In the genomic region with DNA sequence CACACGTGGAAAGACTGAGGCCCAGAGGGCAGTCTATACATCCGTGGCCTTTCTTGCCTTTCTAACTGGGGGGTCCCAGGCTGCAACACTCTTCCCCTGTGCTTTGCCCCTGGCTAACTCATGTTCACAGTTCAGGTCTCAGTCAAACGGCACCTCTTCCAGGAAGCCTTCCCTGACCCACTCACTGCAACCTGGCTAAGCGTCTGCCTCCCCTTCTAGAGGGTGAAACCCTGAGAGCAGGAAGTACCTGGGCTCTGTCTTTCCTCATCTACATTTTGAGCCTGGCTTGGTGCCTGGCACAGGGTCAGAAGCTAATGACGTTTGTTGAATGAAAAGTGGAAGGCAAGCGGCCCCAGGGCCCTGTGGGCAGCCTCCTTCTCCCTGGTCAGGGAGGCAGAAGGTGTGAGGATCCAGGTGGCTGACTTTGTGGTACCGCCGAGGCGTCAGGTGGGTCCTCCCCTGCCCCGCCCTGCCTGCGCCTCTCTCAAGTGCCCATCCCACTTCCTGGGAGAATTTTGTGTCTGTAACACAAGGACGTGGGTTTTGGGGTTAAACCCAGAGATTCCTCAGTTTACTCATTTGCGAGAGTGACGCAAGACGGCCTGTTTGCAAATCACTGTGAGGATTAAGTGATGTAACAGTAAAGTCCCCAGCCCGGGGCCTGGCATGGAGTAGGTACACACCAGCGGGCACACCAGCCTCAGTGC, we compare ENCODE assay signal across 1 cellular context.
TF ChIP-seq lines count a peak whose summit lies in the region.

No MANE protein-coding gene starts in this region.

TF ChIP-seq in HepG2, 621 proteins besides CTCF, POLR2A, EP300 and RAD21 (continued from another document and continues in another):
- TF ChIP-seq, protein P1, sequence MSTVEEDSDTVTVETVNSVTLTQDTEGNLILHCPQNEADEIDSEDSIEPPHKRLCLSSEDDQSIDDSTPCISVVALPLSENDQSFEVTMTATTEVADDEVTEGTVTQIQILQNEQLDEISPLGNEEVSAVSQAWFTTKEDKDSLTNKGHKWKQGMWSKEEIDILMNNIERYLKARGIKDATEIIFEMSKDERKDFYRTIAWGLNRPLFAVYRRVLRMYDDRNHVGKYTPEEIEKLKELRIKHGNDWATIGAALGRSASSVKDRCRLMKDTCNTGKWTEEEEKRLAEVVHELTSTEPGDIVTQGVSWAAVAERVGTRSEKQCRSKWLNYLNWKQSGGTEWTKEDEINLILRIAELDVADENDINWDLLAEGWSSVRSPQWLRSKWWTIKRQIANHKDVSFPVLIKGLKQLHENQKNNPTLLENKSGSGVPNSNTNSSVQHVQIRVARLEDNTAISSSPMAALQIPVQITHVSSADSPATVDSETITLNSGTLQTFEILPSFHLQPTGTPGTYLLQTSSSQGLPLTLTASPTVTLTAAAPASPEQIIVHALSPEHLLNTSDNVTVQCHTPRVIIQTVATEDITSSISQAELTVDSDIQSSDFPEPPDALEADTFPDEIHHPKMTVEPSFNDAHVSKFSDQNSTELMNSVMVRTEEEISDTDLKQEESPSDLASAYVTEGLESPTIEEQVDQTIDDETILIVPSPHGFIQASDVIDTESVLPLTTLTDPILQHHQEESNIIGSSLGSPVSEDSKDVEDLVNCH (CRISPR knock-in tag; IDR thresholded peaks at IDR 0.05), result no peak
- TF ChIP-seq RAD51 (IDR thresholded peaks at IDR 0.05; ENCODE audit: borderline replicate concordance) (no peak), ZNF3 (CRISPR knock-in tag; IDR thresholded peaks at IDR 0.05) (peak; percentile 97), ZMYM3 (CRISPR knock-in tag; IDR thresholded peaks at IDR 0.05) (peak; percentile 88), MYNN (CRISPR knock-in tag; IDR thresholded peaks at IDR 0.05; ENCODE audit: low read depth) (no peak), NCOA2 (CRISPR knock-in tag; IDR thresholded peaks at IDR 0.05) (no peak), TCF12 (IDR thresholded peaks at IDR 0.05) (no peak), TCF12 (CRISPR knock-in tag; IDR thresholded peaks at IDR 0.05) (no peak), ZNF761 (CRISPR knock-in tag; conservative IDR thresholded peaks at IDR 0.05) (no peak), CEBPB (IDR thresholded peaks at IDR 0.05; ENCODE audit: borderline replicate concordance, low read depth, low read length) (peak; percentile 44; the same call in 1 of the 2 replicates), ZNF510 (CRISPR knock-in tag; IDR thresholded peaks at IDR 0.05; ENCODE audit: low read depth) (no peak), YEATS2 (CRISPR knock-in tag; IDR thresholded peaks at IDR 0.05; ENCODE audit: borderline replicate concordance) (no peak), HNRNPL (IDR thresholded peaks at IDR 0.05; ENCODE audit: low read depth, low read length) (0 out of 2 replicates have a peak, but pooled peaks have one; percentile 24), ZNF747 (CRISPR knock-in tag; IDR thresholded peaks at IDR 0.05; ENCODE audit: borderline replicate concordance) (no peak), POGZ (CRISPR knock-in tag; IDR thresholded peaks at IDR 0.05) (no peak), ZNF629 (CRISPR knock-in tag; conservative IDR thresholded peaks at IDR 0.05) (peak; percentile 84), ZNF33B (CRISPR knock-in tag; IDR thresholded peaks at IDR 0.05) (no peak), ZNF24 (IDR thresholded peaks at IDR 0.05) (no peak), HDAC1 (CRISPR knock-in tag; IDR thresholded peaks at IDR 0.05) (0 out of 2 replicates have a peak, but pooled peaks have one; percentile 26), SP140L (CRISPR knock-in tag; IDR thresholded peaks at IDR 0.05; ENCODE audit: borderline replicate concordance) (no peak)
- TF ChIP-seq, protein P2, sequence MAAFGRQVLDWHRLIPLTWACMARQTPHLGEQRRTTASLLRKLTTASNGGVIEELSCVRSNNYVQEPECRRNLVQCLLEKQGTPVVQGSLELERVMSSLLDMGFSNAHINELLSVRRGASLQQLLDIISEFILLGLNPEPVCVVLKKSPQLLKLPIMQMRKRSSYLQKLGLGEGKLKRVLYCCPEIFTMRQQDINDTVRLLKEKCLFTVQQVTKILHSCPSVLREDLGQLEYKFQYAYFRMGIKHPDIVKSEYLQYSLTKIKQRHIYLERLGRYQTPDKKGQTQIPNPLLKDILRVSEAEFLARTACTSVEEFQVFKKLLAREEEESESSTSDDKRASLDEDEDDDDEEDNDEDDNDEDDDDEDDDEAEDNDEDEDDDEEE (CRISPR knock-in tag; IDR thresholded peaks at IDR 0.05), result no peak
- TF ChIP-seq, protein P3, sequence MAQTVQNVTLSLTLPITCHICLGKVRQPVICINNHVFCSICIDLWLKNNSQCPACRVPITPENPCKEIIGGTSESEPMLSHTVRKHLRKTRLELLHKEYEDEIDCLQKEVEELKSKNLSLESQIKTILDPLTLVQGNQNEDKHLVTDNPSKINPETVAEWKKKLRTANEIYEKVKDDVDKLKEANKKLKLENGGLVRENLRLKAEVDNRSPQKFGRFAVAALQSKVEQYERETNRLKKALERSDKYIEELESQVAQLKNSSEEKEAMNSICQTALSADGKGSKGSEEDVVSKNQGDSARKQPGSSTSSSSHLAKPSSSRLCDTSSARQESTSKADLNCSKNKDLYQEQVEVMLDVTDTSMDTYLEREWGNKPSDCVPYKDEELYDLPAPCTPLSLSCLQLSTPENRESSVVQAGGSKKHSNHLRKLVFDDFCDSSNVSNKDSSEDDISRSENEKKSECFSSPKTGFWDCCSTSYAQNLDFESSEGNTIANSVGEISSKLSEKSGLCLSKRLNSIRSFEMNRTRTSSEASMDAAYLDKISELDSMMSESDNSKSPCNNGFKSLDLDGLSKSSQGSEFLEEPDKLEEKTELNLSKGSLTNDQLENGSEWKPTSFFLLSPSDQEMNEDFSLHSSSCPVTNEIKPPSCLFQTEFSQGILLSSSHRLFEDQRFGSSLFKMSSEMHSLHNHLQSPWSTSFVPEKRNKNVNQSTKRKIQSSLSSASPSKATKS (CRISPR knock-in tag; IDR thresholded peaks at IDR 0.05), result no peak
- TF ChIP-seq, protein P4, sequence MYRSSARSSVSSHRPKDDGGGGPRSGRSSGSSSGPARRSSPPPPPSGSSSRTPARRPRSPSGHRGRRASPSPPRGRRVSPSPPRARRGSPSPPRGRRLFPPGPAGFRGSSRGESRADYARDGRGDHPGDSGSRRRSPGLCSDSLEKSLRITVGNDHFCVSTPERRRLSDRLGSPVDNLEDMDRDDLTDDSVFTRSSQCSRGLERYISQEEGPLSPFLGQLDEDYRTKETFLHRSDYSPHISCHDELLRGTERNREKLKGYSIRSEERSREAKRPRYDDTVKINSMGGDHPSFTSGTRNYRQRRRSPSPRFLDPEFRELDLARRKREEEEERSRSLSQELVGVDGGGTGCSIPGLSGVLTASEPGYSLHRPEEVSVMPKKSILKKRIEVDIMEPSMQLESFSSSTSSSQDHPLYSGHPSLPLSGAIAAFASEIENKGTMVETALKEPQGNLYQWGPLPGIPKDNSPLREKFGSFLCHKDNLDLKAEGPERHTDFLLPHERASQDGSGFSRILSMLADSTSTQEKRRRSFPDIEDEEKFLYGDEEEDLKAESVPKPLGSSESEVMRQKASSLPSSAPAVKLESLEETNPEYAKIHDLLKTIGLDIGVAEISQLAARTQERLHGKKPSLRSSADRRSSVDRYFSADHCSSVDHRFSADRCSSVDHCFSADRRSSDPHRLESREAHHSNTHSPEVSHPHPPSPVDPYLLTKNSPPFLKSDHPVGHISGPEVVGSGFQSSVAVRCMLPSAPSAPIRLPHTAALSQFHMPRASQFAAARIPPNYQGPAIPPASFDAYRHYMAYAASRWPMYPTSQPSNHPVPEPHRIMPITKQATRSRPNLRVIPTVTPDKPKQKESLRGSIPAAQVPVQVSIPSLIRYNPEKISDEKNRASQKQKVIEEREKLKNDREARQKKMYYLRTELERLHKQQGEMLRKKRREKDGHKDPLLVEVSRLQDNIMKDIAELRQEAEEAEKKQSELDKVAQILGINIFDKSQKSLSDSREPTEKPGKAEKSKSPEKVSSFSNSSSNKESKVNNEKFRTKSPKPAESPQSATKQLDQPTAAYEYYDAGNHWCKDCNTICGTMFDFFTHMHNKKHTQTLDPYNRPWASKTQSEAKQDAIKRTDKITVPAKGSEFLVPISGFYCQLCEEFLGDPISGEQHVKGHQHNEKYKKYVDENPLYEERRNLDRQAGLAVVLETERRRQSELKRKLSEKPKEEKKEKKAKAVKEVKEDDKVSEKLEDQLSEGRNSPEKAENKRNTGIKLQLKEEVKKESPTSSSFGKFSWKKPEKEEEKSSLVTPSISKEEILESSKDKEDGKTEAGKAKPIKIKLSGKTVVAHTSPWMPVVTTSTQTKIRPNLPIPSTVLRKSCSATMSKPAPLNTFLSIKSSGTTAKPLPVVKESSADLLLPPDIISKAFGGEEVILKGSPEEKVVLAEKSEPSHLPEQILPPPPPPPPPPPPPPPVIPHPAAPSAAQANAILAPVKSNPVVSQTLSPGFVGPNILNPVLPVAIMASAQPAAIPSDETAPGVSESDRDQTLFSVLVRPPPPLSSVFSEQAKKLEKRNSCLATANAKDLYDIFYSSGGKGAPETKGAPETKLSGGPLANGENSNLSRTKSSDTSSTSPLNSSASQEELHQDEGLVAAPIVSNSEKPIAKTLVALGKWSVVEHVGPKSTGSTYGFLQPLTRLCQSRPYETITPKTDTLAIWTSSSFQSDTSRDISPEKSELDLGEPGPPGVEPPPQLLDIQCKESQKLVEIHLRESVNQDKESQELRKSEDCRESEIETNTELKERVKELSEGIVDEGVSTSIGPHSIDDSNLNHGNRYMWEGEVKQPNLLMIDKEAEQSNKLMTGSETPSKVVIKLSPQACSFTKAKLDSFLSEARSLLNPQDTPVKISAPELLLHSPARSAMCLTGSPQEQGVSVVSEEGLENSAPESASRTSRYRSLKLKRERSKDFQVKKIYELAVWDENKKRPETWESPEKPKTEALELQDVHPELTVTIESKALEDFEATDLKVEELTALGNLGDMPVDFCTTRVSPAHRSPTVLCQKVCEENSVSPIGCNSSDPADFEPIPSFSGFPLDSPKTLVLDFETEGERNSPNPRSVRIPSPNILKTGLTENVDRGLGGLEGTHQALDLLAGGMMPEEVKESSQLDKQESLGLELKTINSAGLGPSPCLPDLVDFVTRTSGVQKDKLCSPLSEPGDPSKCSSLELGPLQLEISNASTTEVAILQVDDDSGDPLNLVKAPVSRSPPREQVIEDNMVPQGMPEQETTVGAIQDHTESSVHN (CRISPR knock-in tag; IDR thresholded peaks at IDR 0.05), result no peak
- TF ChIP-seq, protein P5, sequence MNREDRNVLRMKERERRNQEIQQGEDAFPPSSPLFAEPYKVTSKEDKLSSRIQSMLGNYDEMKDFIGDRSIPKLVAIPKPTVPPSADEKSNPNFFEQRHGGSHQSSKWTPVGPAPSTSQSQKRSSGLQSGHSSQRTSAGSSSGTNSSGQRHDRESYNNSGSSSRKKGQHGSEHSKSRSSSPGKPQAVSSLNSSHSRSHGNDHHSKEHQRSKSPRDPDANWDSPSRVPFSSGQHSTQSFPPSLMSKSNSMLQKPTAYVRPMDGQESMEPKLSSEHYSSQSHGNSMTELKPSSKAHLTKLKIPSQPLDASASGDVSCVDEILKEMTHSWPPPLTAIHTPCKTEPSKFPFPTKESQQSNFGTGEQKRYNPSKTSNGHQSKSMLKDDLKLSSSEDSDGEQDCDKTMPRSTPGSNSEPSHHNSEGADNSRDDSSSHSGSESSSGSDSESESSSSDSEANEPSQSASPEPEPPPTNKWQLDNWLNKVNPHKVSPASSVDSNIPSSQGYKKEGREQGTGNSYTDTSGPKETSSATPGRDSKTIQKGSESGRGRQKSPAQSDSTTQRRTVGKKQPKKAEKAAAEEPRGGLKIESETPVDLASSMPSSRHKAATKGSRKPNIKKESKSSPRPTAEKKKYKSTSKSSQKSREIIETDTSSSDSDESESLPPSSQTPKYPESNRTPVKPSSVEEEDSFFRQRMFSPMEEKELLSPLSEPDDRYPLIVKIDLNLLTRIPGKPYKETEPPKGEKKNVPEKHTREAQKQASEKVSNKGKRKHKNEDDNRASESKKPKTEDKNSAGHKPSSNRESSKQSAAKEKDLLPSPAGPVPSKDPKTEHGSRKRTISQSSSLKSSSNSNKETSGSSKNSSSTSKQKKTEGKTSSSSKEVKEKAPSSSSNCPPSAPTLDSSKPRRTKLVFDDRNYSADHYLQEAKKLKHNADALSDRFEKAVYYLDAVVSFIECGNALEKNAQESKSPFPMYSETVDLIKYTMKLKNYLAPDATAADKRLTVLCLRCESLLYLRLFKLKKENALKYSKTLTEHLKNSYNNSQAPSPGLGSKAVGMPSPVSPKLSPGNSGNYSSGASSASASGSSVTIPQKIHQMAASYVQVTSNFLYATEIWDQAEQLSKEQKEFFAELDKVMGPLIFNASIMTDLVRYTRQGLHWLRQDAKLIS (CRISPR knock-in tag; IDR thresholded peaks at IDR 0.05), result no peak
- TF ChIP-seq, protein P6, sequence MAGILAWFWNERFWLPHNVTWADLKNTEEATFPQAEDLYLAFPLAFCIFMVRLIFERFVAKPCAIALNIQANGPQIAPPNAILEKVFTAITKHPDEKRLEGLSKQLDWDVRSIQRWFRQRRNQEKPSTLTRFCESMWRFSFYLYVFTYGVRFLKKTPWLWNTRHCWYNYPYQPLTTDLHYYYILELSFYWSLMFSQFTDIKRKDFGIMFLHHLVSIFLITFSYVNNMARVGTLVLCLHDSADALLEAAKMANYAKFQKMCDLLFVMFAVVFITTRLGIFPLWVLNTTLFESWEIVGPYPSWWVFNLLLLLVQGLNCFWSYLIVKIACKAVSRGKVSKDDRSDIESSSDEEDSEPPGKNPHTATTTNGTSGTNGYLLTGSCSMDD (CRISPR knock-in tag; IDR thresholded peaks at IDR 0.05), result no peak
- TF ChIP-seq, protein P7, sequence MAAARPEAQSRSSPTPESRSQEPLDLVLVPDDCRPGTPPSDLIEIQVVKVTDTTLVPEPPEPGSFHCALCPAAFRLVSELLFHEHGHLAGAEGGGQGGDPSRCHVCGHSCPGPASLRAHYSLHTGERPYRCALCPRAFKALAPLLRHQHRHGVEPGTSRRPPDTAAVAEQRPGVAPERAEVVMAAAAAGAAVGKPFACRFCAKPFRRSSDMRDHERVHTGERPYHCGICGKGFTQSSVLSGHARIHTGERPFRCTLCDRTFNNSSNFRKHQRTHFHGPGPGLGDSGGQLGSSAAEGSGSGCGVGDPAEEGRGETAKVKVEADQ (CRISPR knock-in tag; IDR thresholded peaks at IDR 0.05; ENCODE audit: borderline replicate concordance), result no peak
